13 cellular contexts compared by ENCODE assay signal in genomic region chr1:39115271-39116110, GRCh38.
A peak's percentile ranks its signal among the peaks of the same experiment; 100 is the strongest.
DNase-seq lines count a peak whose midpoint lies in the region; ATAC-seq, FAIRE-seq and TF ChIP-seq lines count a peak whose summit lies in the region.
"Had no signal": no experiment of that assay in that cellular context is flagged by ENCODE, and none has a peak within 500 bp of the region (broad histone marks: within the 10 kb centered on the region; RNA-seq: fewer than 3 reads in every experiment).

No MANE protein-coding gene starts in this region.

- H3K4me3 Mint-ChIP-seq in astrocyte (ENCODE audit: unreplicated experiment) = no peak overlapping the region

- no peak overlapping the region for H2AFZ ChIP-seq in astrocyte (ENCODE audit: low read depth, low read length)
- H2AFZ ChIP-seq in mesenchymal stem cell (ENCODE audit: low read depth, low read length) = no peak overlapping the region
- H2AFZ ChIP-seq: parathyroid adenoma had no signal

- H2BK15ac ChIP-seq in mesenchymal stem cell (ENCODE audit: low read depth, poor library complexity, severe bottlenecking) = peak overlapping the region; percentile 57

- no peak overlapping the region for H2BK12ac ChIP-seq in mesenchymal stem cell (ENCODE audit: low read length in 2 of 2)

- H3K27me3 ChIP-seq in astrocyte (ENCODE audit: insufficient read depth, low read length) = no peaks in the 10 kb centered on the region
- no peaks in the 10 kb centered on the region for H3K27me3 ChIP-seq in mesenchymal stem cell (ENCODE audit: control insufficient read depth in 1 of 2, insufficient read depth in 1 of 2, low read length in 2 of 2)

- peaks cover 97% of the 10 kb centered on the region for H3K79me2 ChIP-seq in astrocyte (ENCODE audit: insufficient read depth, low read length)

- FAIRE-seq in A549 (lab: Jason Lieb, UNC) (no peak), astrocyte (lab: Jason Lieb, UNC) (no peak)
- FAIRE-seq: GM12892 had no signal

- H3K27ac Mint-ChIP-seq in astrocyte (ENCODE audit: unreplicated experiment) = no peak overlapping the region

- no peak overlapping the region for H2BK120ac ChIP-seq in mesenchymal stem cell (ENCODE audit: low read depth, low read length)

- POLR2A ChIA-PET in A549 (lab: Yijun Ruan, JAX) = no interaction called here

- peaks cover 86% of the 10 kb centered on the region for H4K20me1 ChIP-seq in astrocyte (ENCODE audit: insufficient read depth, low read length)

- no peaks in the 10 kb centered on the region for H3K27me3 Mint-ChIP-seq in astrocyte (ENCODE audit: low read depth, unreplicated experiment)

- H3K27ac ChIP-seq in A549 (no peak overlapping the region), astrocyte (ENCODE audit: low read depth, low read length) (peak overlapping the region; percentile 50), mesenchymal stem cell (ENCODE audit: low read length, poor library complexity, severe bottlenecking) (no peak overlapping the region)
- H3K27ac ChIP-seq: parathyroid adenoma had no signal

- peaks cover 10% of the 10 kb centered on the region for H3K36me3 Mint-ChIP-seq in astrocyte (ENCODE audit: low read depth, unreplicated experiment)

- no peak overlapping the region for H2BK5ac ChIP-seq in mesenchymal stem cell (ENCODE audit: low read depth, low read length, poor library complexity, severe bottlenecking)

- DNase-seq in A549 (ENCODE audit: low read depth in 1 of 2, low spot score in 1 of 2) = no peak
- DNase-seq in ELR (ENCODE audit: low read depth) = peak; percentile 79
- DNase-seq in astrocyte (ENCODE audit: low read depth) = peak; percentile 89
- DNase-seq in mesenchymal stem cell = peak; percentile 58
- no peak for DNase-seq in activated CD8-positive, alpha-beta memory T cell treated with anti-CD3 and anti-CD28 coated beads for 24 hours
- no peak for DNase-seq in hippocampal formation (lab: John Stamatoyannopoulos, UW)
- DNase-seq: aorta, Calu3, SIG-M5 had no signal

- H3K9me3 ChIP-seq in A549 = no peaks in the 10 kb centered on the region
- H3K9me3 ChIP-seq in astrocyte (ENCODE audit: insufficient read depth, low read depth, low read length) = no peaks in the 10 kb centered on the region
- no peaks in the 10 kb centered on the region for H3K9me3 ChIP-seq in mesenchymal stem cell (ENCODE audit: control insufficient read depth, low read length)

- no peak overlapping the region for H3K18ac ChIP-seq in mesenchymal stem cell (ENCODE audit: low read depth in 1 of 2, low read length in 2 of 2)

- no peak overlapping the region for H3K14ac ChIP-seq in mesenchymal stem cell (ENCODE audit: low read length in 2 of 2)

- H2AK5ac ChIP-seq in mesenchymal stem cell (ENCODE audit: low read length, severe bottlenecking) = peak overlapping the region; percentile 27

- 72% methylated on average over 4 of the region's 4 CpGs for WGBS in A549 (ENCODE audit: missing lambda C conversion rate)
- 75% methylated on average over 4 of the region's 4 CpGs for WGBS in mesenchymal stem cell

- CTCF ChIA-PET in A549 (lab: Yijun Ruan, JAX) = interaction anchor here (0.6 kb wide), 1 partner anchor 11 kb away, joined by 3 read pairs; no protein-coding TSS in a partner anchor

- peak overlapping the region; percentile 47 for H3K9ac ChIP-seq in astrocyte (ENCODE audit: low read length)
- no peak overlapping the region for H3K9ac ChIP-seq in mesenchymal stem cell (ENCODE audit: low read length)
- H3K9ac ChIP-seq: parathyroid adenoma had no signal

- no peak overlapping the region for H4K91ac ChIP-seq in mesenchymal stem cell (ENCODE audit: low read length)

- no peak for ATAC-seq in A549
- no peak for ATAC-seq in HG03565 (IDR thresholded peaks at IDR 0.05; ENCODE audit: unreplicated experiment)
- ATAC-seq in GM21381 (IDR thresholded peaks at IDR 0.05; ENCODE audit: unreplicated experiment) = no peak

- TF ChIP-seq RAD21 in A549 (conservative IDR thresholded peaks at IDR 0.05 in 1 of 2, IDR thresholded peaks at IDR 0.05 in 1 of 2) = no peak

- H3K4me3 ChIP-seq in A549 = no peak overlapping the region
- peak overlapping the region; percentile 6 for H3K4me3 ChIP-seq in astrocyte (ENCODE audit: insufficient read depth, low read depth, low read length)
- no peak overlapping the region for H3K4me3 ChIP-seq in mesenchymal stem cell (ENCODE audit: insufficient read depth in 1 of 2, low read depth in 1 of 2, low read length in 2 of 2)

- H3K36me3 ChIP-seq in astrocyte (ENCODE audit: insufficient read depth, low read length) = peaks cover 3% of the 10 kb centered on the region
- peaks cover 3% of the 10 kb centered on the region in 2 experiments for H3K36me3 ChIP-seq in mesenchymal stem cell (ENCODE audit: control insufficient read depth in 1 of 2, insufficient read depth in 2 of 2, low read depth in 1 of 2, low read length in 2 of 2)

- TF ChIP-seq CTCF in A549 (IDR thresholded peaks at IDR 0.05) = no peak
- TF ChIP-seq CTCF in astrocyte (IDR thresholded peaks at IDR 0.05; ENCODE audit: insufficient read depth, low read depth, low read length) = no peak

- H3K79me1 ChIP-seq in mesenchymal stem cell (replicated peaks; ENCODE audit: low read length, poor library complexity, severe bottlenecking) = no peaks in the 10 kb centered on the region

- no peak overlapping the region for H3K4ac ChIP-seq in mesenchymal stem cell (ENCODE audit: low read depth in 1 of 2, low read length in 2 of 2)

- peaks cover 55% of the 10 kb centered on the region for H3K4me1 ChIP-seq in A549
- peaks cover 31% of the 10 kb centered on the region for H3K4me1 ChIP-seq in astrocyte (ENCODE audit: insufficient read depth, low read length)
- H3K4me1 ChIP-seq in mesenchymal stem cell (ENCODE audit: control insufficient read depth, insufficient read depth, low read depth, low read length) = peaks cover 8% of the 10 kb centered on the region

- no peak overlapping the region for H3K23ac ChIP-seq in mesenchymal stem cell (ENCODE audit: low read length in 2 of 2)

- TF ChIP-seq EP300 in A549 (IDR thresholded peaks at IDR 0.05) = no peak

- no peaks in the 10 kb centered on the region for H3K9me3 Mint-ChIP-seq in astrocyte (ENCODE audit: unreplicated experiment)

- TF ChIP-seq POLR2A in A549 (IDR thresholded peaks at IDR 0.05; ENCODE audit: low read length) = no peak

- peaks cover 40% of the 10 kb centered on the region for H3K4me1 Mint-ChIP-seq in astrocyte (ENCODE audit: low read depth, unreplicated experiment)

- peak overlapping the region; percentile 57 for H3K4me2 ChIP-seq in A549
- H3K4me2 ChIP-seq in astrocyte (ENCODE audit: low read length) = peak overlapping the region; percentile 76
- no peak overlapping the region for H3K4me2 ChIP-seq in mesenchymal stem cell (ENCODE audit: low read length, poor library complexity, severe bottlenecking)

- H4K8ac ChIP-seq in mesenchymal stem cell (ENCODE audit: low read length) = no peak overlapping the region

TF ChIP-seq in A549, 52 proteins besides CTCF, POLR2A, EP300 and RAD21:
- no peak for TF ChIP-seq HOXA7 (CRISPR knock-in tag; IDR thresholded peaks at IDR 0.05)
- TF ChIP-seq GATA3 (IDR thresholded peaks at IDR 0.05; ENCODE audit: borderline replicate concordance) = no peak

Comparison
In these comparisons a context has a peak if more than half of its experiments do, and no peak if none do; other contexts are left out.
1. DNase-seq: peak in ELR (single experiment), astrocyte (single experiment) and mesenchymal stem cell (single experiment); none in A549 (0 of 2), activated CD8-positive, alpha-beta memory T cell treated with anti-CD3 and anti-CD28 coated beads for 24 hours (single experiment) and hippocampal formation (0 of 2).